ENCODE assay signal across 1 cellular context in the genomic region with DNA sequence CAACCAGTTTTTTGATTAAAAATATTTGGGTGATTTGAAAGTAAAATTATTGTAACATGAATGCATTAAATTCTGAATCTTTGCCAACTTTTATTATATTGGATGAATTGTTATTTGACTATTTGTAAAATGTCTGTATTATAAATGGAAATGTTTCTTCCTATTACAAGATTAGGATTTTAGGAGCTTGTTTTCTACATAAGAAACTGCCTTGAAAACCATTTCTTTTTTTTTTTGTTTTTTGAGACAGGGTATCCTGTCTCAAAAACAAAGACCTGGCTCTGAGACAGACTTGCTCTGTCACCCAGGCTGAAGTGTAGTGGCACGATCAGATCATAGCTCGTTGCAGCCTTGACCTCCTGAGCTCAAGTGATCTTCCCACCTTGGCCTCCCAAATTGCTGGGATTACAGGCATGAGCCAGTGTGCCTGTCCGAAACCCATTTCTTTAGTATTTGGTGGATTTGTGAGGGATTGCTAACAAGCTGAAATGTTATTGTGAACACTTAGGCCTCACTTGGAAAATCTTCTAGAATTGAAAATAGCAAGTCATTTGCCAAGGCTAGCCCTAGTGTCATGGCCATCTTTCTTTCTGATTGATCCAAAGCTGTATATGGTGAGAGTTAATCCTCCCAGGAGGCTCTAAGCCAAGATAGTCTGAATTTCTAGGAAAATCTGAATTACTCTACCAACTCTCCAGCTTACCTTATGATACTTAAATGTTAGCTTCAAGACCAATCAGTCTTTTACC.
TF ChIP-seq lines count a peak whose summit lies in the region.

No MANE protein-coding gene starts in this region.

TF ChIP-seq in HepG2, 621 proteins besides CTCF, POLR2A, EP300 and RAD21 (continued from another document):
- no peak for TF ChIP-seq HDAC6 (IDR thresholded peaks at IDR 0.05; ENCODE audit: low read depth, low read length)
- peak; percentile 97 for TF ChIP-seq RBM22 (optimal IDR thresholded peaks at IDR 0.05; ENCODE audit: low read length)
- TF ChIP-seq ZNF256 (CRISPR knock-in tag; conservative IDR thresholded peaks at IDR 0.05) = no peak
- TF ChIP-seq HDAC2 (CRISPR knock-in tag; IDR thresholded peaks at IDR 0.05) = peak; percentile 26; the same call in 1 of the 2 replicates
- peak; percentile 45; the same call in 1 of the 2 replicates for TF ChIP-seq NCOA2 (CRISPR knock-in tag; IDR thresholded peaks at IDR 0.05)
- peak in 1 of 2 experiments; percentile 46; a peak in 1 of 4 replicates for TF ChIP-seq NR2F1 (CRISPR knock-in tag; IDR thresholded peaks at IDR 0.05)
- TF ChIP-seq SALL1 (CRISPR knock-in tag; IDR thresholded peaks at IDR 0.05) = peak; percentile 74
- peak; percentile 61 for TF ChIP-seq PHF5A (CRISPR knock-in tag; IDR thresholded peaks at IDR 0.05; ENCODE audit: low read depth, unreplicated experiment)
- no peak; the same call in 1 of the 2 replicates for TF ChIP-seq MED1 (CRISPR knock-in tag; IDR thresholded peaks at IDR 0.05)
TF ChIP-seq in HepG2: peak in this region for 28.
